1 cellular context compared by ENCODE assay signal in genomic region chr10:74107391-74107790, GRCh38.
TF ChIP-seq lines count a peak whose summit lies in the region.

No MANE protein-coding gene starts in this region.

TF ChIP-seq in HCT116, 20 proteins besides CTCF, POLR2A, EP300 and RAD21:
- TF ChIP-seq, protein P1, sequence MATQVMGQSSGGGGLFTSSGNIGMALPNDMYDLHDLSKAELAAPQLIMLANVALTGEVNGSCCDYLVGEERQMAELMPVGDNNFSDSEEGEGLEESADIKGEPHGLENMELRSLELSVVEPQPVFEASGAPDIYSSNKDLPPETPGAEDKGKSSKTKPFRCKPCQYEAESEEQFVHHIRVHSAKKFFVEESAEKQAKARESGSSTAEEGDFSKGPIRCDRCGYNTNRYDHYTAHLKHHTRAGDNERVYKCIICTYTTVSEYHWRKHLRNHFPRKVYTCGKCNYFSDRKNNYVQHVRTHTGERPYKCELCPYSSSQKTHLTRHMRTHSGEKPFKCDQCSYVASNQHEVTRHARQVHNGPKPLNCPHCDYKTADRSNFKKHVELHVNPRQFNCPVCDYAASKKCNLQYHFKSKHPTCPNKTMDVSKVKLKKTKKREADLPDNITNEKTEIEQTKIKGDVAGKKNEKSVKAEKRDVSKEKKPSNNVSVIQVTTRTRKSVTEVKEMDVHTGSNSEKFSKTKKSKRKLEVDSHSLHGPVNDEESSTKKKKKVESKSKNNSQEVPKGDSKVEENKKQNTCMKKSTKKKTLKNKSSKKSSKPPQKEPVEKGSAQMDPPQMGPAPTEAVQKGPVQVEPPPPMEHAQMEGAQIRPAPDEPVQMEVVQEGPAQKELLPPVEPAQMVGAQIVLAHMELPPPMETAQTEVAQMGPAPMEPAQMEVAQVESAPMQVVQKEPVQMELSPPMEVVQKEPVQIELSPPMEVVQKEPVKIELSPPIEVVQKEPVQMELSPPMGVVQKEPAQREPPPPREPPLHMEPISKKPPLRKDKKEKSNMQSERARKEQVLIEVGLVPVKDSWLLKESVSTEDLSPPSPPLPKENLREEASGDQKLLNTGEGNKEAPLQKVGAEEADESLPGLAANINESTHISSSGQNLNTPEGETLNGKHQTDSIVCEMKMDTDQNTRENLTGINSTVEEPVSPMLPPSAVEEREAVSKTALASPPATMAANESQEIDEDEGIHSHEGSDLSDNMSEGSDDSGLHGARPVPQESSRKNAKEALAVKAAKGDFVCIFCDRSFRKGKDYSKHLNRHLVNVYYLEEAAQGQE (IDR thresholded peaks at IDR 0.05; ENCODE audit: low read depth), result no peak
- TF ChIP-seq, protein P2, sequence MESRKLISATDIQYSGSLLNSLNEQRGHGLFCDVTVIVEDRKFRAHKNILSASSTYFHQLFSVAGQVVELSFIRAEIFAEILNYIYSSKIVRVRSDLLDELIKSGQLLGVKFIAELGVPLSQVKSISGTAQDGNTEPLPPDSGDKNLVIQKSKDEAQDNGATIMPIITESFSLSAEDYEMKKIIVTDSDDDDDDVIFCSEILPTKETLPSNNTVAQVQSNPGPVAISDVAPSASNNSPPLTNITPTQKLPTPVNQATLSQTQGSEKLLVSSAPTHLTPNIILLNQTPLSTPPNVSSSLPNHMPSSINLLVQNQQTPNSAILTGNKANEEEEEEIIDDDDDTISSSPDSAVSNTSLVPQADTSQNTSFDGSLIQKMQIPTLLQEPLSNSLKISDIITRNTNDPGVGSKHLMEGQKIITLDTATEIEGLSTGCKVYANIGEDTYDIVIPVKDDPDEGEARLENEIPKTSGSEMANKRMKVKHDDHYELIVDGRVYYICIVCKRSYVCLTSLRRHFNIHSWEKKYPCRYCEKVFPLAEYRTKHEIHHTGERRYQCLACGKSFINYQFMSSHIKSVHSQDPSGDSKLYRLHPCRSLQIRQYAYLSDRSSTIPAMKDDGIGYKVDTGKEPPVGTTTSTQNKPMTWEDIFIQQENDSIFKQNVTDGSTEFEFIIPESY (IDR thresholded peaks at IDR 0.05; ENCODE audit: extremely low read depth, insufficient replicate concordance, low read length), result no peak
- TF ChIP-seq SIN3A (IDR thresholded peaks at IDR 0.05; ENCODE audit: low read depth) (no peak), SP1 (IDR thresholded peaks at IDR 0.05; ENCODE audit: low read depth) (no peak), EZH2phosphoT487 (IDR thresholded peaks at IDR 0.05; ENCODE audit: borderline replicate concordance) (no peak)
TF ChIP-seq in HCT116: peak in this region for 0.
